In the genomic region with DNA sequence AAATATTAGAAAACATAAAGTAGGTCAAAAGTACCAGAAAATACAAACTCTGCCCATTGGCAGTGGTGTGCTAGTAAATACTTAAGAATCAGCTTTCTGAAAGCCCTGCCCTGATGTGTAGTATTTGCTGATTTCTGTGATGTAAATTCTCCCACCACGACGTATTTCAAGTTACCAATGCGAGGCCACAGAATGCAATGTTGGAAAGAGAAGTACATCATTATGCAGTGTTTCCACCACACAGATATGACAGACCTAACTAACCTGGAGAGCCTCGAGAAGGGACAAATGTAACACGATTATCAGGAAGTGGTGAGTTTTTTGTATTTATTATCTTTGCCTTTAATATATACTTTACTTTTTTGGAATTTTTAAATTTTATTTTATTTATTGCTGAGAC, we compare ENCODE assay signal across 1 cellular context.
TF ChIP-seq lines count a peak whose summit lies in the region.

No MANE protein-coding gene starts in this region.

TF ChIP-seq in WTC11, 78 proteins besides CTCF, POLR2A, EP300 and RAD21 (continued from another document):
- TF ChIP-seq PRDM15 (CRISPR knock-in tag; IDR thresholded peaks at IDR 0.05) (no peak), SOX15 (CRISPR knock-in tag; IDR thresholded peaks at IDR 0.05) (no peak), ZNF138 (CRISPR knock-in tag; conservative IDR thresholded peaks at IDR 0.05) (no peak), CREM (CRISPR knock-in tag; IDR thresholded peaks at IDR 0.05) (no peak), USF1 (CRISPR knock-in tag; IDR thresholded peaks at IDR 0.05) (no peak), MYBL2 (CRISPR knock-in tag; IDR thresholded peaks at IDR 0.05) (no peak), GABPB1 (CRISPR knock-in tag; IDR thresholded peaks at IDR 0.05) (no peak), PRRX2 (CRISPR knock-in tag; IDR thresholded peaks at IDR 0.05) (no peak), FOXJ3 (CRISPR knock-in tag; IDR thresholded peaks at IDR 0.05; ENCODE audit: borderline replicate concordance) (no peak), JUN (CRISPR knock-in tag; IDR thresholded peaks at IDR 0.05) (no peak)
- TF ChIP-seq, protein P1, sequence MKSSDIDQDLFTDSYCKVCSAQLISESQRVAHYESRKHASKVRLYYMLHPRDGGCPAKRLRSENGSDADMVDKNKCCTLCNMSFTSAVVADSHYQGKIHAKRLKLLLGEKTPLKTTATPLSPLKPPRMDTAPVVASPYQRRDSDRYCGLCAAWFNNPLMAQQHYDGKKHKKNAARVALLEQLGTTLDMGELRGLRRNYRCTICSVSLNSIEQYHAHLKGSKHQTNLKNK (CRISPR knock-in tag; IDR thresholded peaks at IDR 0.05), result no peak
